In the genomic region with DNA sequence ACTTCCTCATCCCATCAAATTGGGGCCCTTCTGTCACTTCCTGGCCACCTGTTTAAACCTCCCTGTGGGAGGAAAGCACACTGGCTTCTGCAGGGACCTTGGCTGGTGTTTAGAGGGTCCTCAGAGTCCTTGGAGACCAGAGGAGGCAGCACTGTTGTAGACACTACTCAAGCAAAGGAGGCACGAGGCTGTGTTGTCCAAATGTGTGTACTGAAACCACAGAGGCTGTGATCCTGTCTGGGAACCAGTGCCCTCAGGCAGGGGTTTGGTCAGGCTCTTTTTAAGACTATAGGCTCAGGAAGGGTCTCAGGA, we compare ENCODE assay signal across 20 cellular contexts. TPM values are rescaled to one million over a fixed set of nuclear protein-coding genes. Genes with fewer than 3 reads are reported as not detected.
DNase-seq lines count a peak whose midpoint lies in the region; ATAC-seq and TF ChIP-seq lines count a peak whose summit lies in the region.
"Had no signal": no experiment of that assay in that cellular context is flagged by ENCODE, and none has a peak within 500 bp of the region (broad histone marks: within the 10 kb centered on the region; RNA-seq: fewer than 3 reads in every experiment).

No MANE protein-coding gene starts in this region.

- H3K4me3 ChIP-seq in Loucy (ENCODE audit: low read length, poor library complexity, severe bottlenecking), result no peak overlapping the region
- H3K4me3 ChIP-seq in endodermal cell (ENCODE audit: low read length), result no peak overlapping the region
- H3K4me3 ChIP-seq: GM23248 had no signal

- no peaks in the 10 kb centered on the region for H3K9me2 ChIP-seq in Loucy (replicated peaks; ENCODE audit: low read depth, low read length)

- no peaks in the 10 kb centered on the region for H3K9me3 Mint-ChIP-seq in activated CD8-positive, alpha-beta T cell treated with anti-CD3 and anti-CD28 coated beads, Interleukin-2, amount 10 ng/mL, durations not matched to agents 7 days and 5 days (ENCODE audit: insufficient read depth)
- H3K9me3 Mint-ChIP-seq in activated CD8-positive, alpha-beta T cell treated with anti-CD3 and anti-CD28 coated beads for 36 hours, result no peaks in the 10 kb centered on the region
- H3K9me3 Mint-ChIP-seq in memory B cell, result no peaks in the 10 kb centered on the region
- no peaks in the 10 kb centered on the region for H3K9me3 Mint-ChIP-seq in endodermal cell

- H3K4me3 Mint-ChIP-seq in activated CD8-positive, alpha-beta T cell treated with anti-CD3 and anti-CD28 coated beads, Interleukin-2, amount 10 ng/mL, durations not matched to agents 7 days and 5 days, result no peak overlapping the region
- no peak overlapping the region for H3K4me3 Mint-ChIP-seq in activated CD8-positive, alpha-beta T cell treated with anti-CD3 and anti-CD28 coated beads for 36 hours
- H3K4me3 Mint-ChIP-seq in memory B cell, result no peak overlapping the region
- no peak overlapping the region for H3K4me3 Mint-ChIP-seq in endodermal cell

- H3K79me2 ChIP-seq in Loucy (ENCODE audit: insufficient read depth, low read length), result no peaks in the 10 kb centered on the region

- WGBS in endodermal cell (ENCODE audit: insufficient coverage in 1 of 2, insufficient read length in 1 of 2), 2 experiments, result 71 to 87% methylated on average over 1 of the region's 1 CpG

- H3K4me1 ChIP-seq in Loucy (ENCODE audit: insufficient read depth, low read length, poor library complexity, severe bottlenecking) (peaks cover 7% of the 10 kb centered on the region), endodermal cell (ENCODE audit: control insufficient read depth, insufficient read depth, low read length) (no peaks in the 10 kb centered on the region)

- H3K4me2 ChIP-seq in Loucy (ENCODE audit: low read depth, low read length, poor library complexity, severe bottlenecking), result peak overlapping the region; percentile 1

- no peak overlapping the region for H2AFZ ChIP-seq in Loucy (ENCODE audit: low read length)
- H2AFZ ChIP-seq: GM23248 had no signal

- H3K9ac ChIP-seq in Loucy (ENCODE audit: low read depth, low read length, poor library complexity, severe bottlenecking) (no peak overlapping the region), endodermal cell (ENCODE audit: extremely low read depth, low read length, poor library complexity, severe bottlenecking) (no peak overlapping the region)
- H3K9ac ChIP-seq: GM23248 had no signal

- H3K27ac ChIP-seq in endodermal cell (ENCODE audit: low read depth, low read length), result no peak overlapping the region
- H3K27ac ChIP-seq: C4-2B, GM23248 had no signal

- no peaks in the 10 kb centered on the region for H3K27me3 ChIP-seq in Loucy (ENCODE audit: insufficient read depth, low read length, poor library complexity, severe bottlenecking)
- peaks cover 13% of the 10 kb centered on the region for H3K27me3 ChIP-seq in endodermal cell (ENCODE audit: control insufficient read depth, insufficient read depth, low read length, poor library complexity, severe bottlenecking)

- no peak for DNase-seq in activated CD8-positive, alpha-beta T cell treated with anti-CD3 and anti-CD28 coated beads, Interleukin-2, amount 10 ng/mL, durations not matched to agents 7 days and 5 days
- no peak for DNase-seq in activated CD8-positive, alpha-beta T cell treated with anti-CD3 and anti-CD28 coated beads for 36 hours
- DNase-seq in memory B cell (ENCODE audit: low spot score in 2 of 2) (no peak), endodermal cell (no peak), HT-29 (ENCODE audit: low spot score) (no peak), AG08395 (ENCODE audit: low spot score) (no peak), EL (no peak)
- DNase-seq: 8988T, GM23248, KBM-7, NCI-H1048, NCI-H146, NCI-H2081 treated with DMSO at 0.1 percent for 48 hours, NCI-H510A treated with DMSO at 0.1 percent for 48 hours, NCI-H82 had no signal

- no peaks in the 10 kb centered on the region for H3K36me3 ChIP-seq in Loucy (ENCODE audit: insufficient read depth, low read length)
- no peaks in the 10 kb centered on the region for H3K36me3 ChIP-seq in endodermal cell (ENCODE audit: control insufficient read depth, insufficient read depth, low read length)

- POLR2A ChIA-PET in activated CD8-positive, alpha-beta T cell treated with anti-CD3 and anti-CD28 coated beads, Interleukin-2, amount 10 ng/mL, durations not matched to agents 7 days and 5 days (lab: Charles Lee), result no interaction called here
- POLR2A ChIA-PET in activated CD8-positive, alpha-beta T cell treated with anti-CD3 and anti-CD28 coated beads for 36 hours (lab: Charles Lee), result no interaction called here

- H3K4me1 Mint-ChIP-seq in activated CD8-positive, alpha-beta T cell treated with anti-CD3 and anti-CD28 coated beads, Interleukin-2, amount 10 ng/mL, durations not matched to agents 7 days and 5 days (ENCODE audit: low read depth), result peaks cover 39% of the 10 kb centered on the region
- peaks cover 13% of the 10 kb centered on the region for H3K4me1 Mint-ChIP-seq in activated CD8-positive, alpha-beta T cell treated with anti-CD3 and anti-CD28 coated beads for 36 hours (ENCODE audit: low read depth)
- peaks cover 29% of the 10 kb centered on the region for H3K4me1 Mint-ChIP-seq in memory B cell
- H3K4me1 Mint-ChIP-seq in endodermal cell, result peaks cover 9% of the 10 kb centered on the region

- no peak for TF ChIP-seq CTCF in activated CD8-positive, alpha-beta T cell treated with anti-CD3 and anti-CD28 coated beads for 36 hours (IDR thresholded peaks at IDR 0.05)
- TF ChIP-seq CTCF in Loucy (conservative IDR thresholded peaks at IDR 0.05; ENCODE audit: low read length), result no peak
- TF ChIP-seq CTCF in endodermal cell (conservative IDR thresholded peaks at IDR 0.05), result no peak

- H3K9me3 ChIP-seq in Loucy (ENCODE audit: insufficient read depth, low read depth, low read length) (no peaks in the 10 kb centered on the region), endodermal cell (ENCODE audit: control insufficient read depth, low read length) (no peaks in the 10 kb centered on the region)

- H4K20me1 ChIP-seq in Loucy (ENCODE audit: insufficient read depth, low read length, poor library complexity, severe bottlenecking), result no peaks in the 10 kb centered on the region

- H3K27me3 Mint-ChIP-seq in activated CD8-positive, alpha-beta T cell treated with anti-CD3 and anti-CD28 coated beads, Interleukin-2, amount 10 ng/mL, durations not matched to agents 7 days and 5 days (ENCODE audit: low read depth), result peaks cover 18% of the 10 kb centered on the region
- peaks cover 11% of the 10 kb centered on the region for H3K27me3 Mint-ChIP-seq in activated CD8-positive, alpha-beta T cell treated with anti-CD3 and anti-CD28 coated beads for 36 hours
- peaks cover 5% of the 10 kb centered on the region for H3K27me3 Mint-ChIP-seq in memory B cell
- peaks cover 30% of the 10 kb centered on the region for H3K27me3 Mint-ChIP-seq in endodermal cell (ENCODE audit: insufficient read depth)

- no peaks in the 10 kb centered on the region for H3F3A ChIP-seq in Loucy (ENCODE audit: low read depth)

- ATAC-seq in activated CD8-positive, alpha-beta T cell treated with anti-CD3 and anti-CD28 coated beads, Interleukin-2, amount 10 ng/mL, durations not matched to agents 7 days and 5 days, result no peak
- no peak for ATAC-seq in activated CD8-positive, alpha-beta T cell treated with anti-CD3 and anti-CD28 coated beads for 36 hours
- ATAC-seq in memory B cell (ENCODE audit: low read depth), result no peak
- ATAC-seq: HCT116 had no signal

- intact Hi-C loops in activated CD8-positive, alpha-beta T cell treated with anti-CD3 and anti-CD28 coated beads for 36 hours (cut with micrococcal nuclease), result no loop called here

- CTCF ChIA-PET in activated CD8-positive, alpha-beta T cell treated with anti-CD3 and anti-CD28 coated beads, Interleukin-2, amount 10 ng/mL, durations not matched to agents 7 days and 5 days (lab: Charles Lee), result interaction anchor here (1.3 kb wide), 1 partner anchor 11 kb away, joined by 5 read pairs; no protein-coding TSS in a partner anchor
- CTCF ChIA-PET in activated CD8-positive, alpha-beta T cell treated with anti-CD3 and anti-CD28 coated beads for 36 hours (lab: Charles Lee), result no interaction called here

- peak overlapping the region; percentile 50 for H3K27ac Mint-ChIP-seq in activated CD8-positive, alpha-beta T cell treated with anti-CD3 and anti-CD28 coated beads, Interleukin-2, amount 10 ng/mL, durations not matched to agents 7 days and 5 days
- no peak overlapping the region for H3K27ac Mint-ChIP-seq in activated CD8-positive, alpha-beta T cell treated with anti-CD3 and anti-CD28 coated beads for 36 hours
- peak overlapping the region; percentile 63 for H3K27ac Mint-ChIP-seq in memory B cell
- no peak overlapping the region for H3K27ac Mint-ChIP-seq in endodermal cell

- no peaks in the 10 kb centered on the region for H3K36me3 Mint-ChIP-seq in activated CD8-positive, alpha-beta T cell treated with anti-CD3 and anti-CD28 coated beads, Interleukin-2, amount 10 ng/mL, durations not matched to agents 7 days and 5 days (ENCODE audit: low read depth)
- H3K36me3 Mint-ChIP-seq in activated CD8-positive, alpha-beta T cell treated with anti-CD3 and anti-CD28 coated beads for 36 hours (ENCODE audit: low read depth), result no peaks in the 10 kb centered on the region
- no peaks in the 10 kb centered on the region for H3K36me3 Mint-ChIP-seq in memory B cell
- H3K36me3 Mint-ChIP-seq in endodermal cell (ENCODE audit: low read depth), result no peaks in the 10 kb centered on the region

RNA-seq across cellular contexts. Expression of a gene that starts 12.4 kb away (rescaled TPM):
- total RNA-seq in activated CD8-positive, alpha-beta T cell treated with anti-CD3 and anti-CD28 coated beads, Interleukin-2, amount 10 ng/mL, durations not matched to agents 7 days and 5 days, result 10 to 100 TPM; 93.2 to 95.0 TPM
- total RNA-seq in activated CD8-positive, alpha-beta T cell treated with anti-CD3 and anti-CD28 coated beads for 36 hours, result 10 to 100 TPM; 89.7 to 89.8 TPM
- 100 to 1,000 TPM; 140 to 142 TPM for total RNA-seq in endodermal cell
- 118 TPM for polyA plus RNA-seq in endodermal cell (2013, experiment 1 of 2)
- 117 TPM for polyA plus RNA-seq in endodermal cell (2013, experiment 2 of 2)
- 152 and 162 TPM in 2 replicates for total RNA-seq in HT-29 (2014; rRNA removed; shearing (Covaris generic))

RNA-seq across cellular contexts. Expression of a gene that starts 40.6 kb away (rescaled TPM):
- total RNA-seq in activated CD8-positive, alpha-beta T cell treated with anti-CD3 and anti-CD28 coated beads, Interleukin-2, amount 10 ng/mL, durations not matched to agents 7 days and 5 days, result under 1 TPM; 0.21 to 0.63 TPM
- under 1 TPM in 1 of 2 experiments, not detected in 1; 0.22 TPM for total RNA-seq in activated CD8-positive, alpha-beta T cell treated with anti-CD3 and anti-CD28 coated beads for 36 hours
- total RNA-seq in endodermal cell, result not detected
- polyA plus RNA-seq in endodermal cell (2013, experiment 1 of 2), result 0.36 TPM
- not detected for polyA plus RNA-seq in endodermal cell (2013, experiment 2 of 2)
- total RNA-seq in HT-29 (2014; rRNA removed; shearing (Covaris generic)), result not detected in 2 replicates
- total RNA-seq: GM23248, M059J, SK-MEL-5 had no signal

Comparison
In these comparisons a context has a peak if more than half of its experiments do, and no peak if none do; other contexts are left out.
1. H3K27ac Mint-ChIP-seq: peak in activated CD8-positive, alpha-beta T cell treated with anti-CD3 and anti-CD28 coated beads, Interleukin-2, amount 10 ng/mL, durations not matched to agents 7 days and 5 days (single experiment) and memory B cell (single experiment); none in activated CD8-positive, alpha-beta T cell treated with anti-CD3 and anti-CD28 coated beads for 36 hours (single experiment) and endodermal cell (single experiment).